8 cellular contexts compared by ENCODE assay signal in the genomic region with DNA sequence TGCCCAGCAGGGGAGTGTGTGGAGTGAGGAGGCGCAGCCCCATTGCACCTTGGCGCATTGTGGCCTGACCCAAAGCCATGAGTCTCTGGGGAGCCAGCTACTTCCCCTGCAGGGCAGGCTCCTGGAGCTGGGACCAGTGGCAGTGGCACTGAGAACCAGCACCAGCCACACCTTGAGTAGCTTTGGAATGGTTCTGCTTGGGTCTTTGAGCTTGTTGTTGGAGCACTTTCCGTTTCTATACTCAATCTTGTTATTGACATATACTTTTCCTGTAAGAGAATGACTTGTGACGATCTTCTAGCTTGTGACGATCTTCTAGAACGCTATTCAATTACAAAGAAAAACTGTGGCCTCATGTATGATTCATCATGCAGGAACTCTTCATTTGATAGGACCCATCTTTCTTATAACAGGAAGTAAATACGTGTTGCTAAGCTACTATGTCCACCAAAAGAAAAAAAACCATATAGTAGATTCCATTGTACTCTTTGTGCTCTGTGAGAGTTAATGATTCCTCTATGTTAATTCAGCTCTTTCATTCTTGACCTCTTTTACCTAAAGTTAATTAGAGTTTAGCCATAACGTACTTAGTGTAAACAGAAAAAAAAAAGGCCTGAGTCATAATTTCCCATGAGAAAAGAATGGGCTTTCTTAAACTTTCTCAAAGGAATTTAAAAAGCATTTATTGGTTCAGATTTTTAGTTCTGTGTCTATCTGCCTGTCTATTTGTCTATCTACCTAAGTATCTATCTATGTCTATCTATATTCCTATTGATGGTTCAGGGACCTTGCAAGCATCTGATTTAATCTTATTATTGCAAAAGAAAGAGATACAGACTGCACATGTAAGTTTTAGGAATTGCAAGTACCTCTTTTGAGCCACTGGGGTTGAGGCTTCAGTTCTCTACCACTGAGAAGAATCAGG.
DNase-seq lines count a peak whose midpoint lies in the region; ATAC-seq, FAIRE-seq and TF ChIP-seq lines count a peak whose summit lies in the region.
"Had no signal": no experiment of that assay in that cellular context is flagged by ENCODE, and none has a peak within 500 bp of the region (broad histone marks: within the 10 kb centered on the region; RNA-seq: fewer than 3 reads in every experiment).

No MANE protein-coding gene starts in this region.

- H3K9ac ChIP-seq in duodenal mucosa (ENCODE audit: low read depth in 1 of 2, low read length in 2 of 2) = peak overlapping the region in 1 of 2 donors; percentile 35

- H3K27ac ChIP-seq in PC-9 (peak overlapping the region; percentile 76), duodenal mucosa (ENCODE audit: low read depth, low read length) (no peak overlapping the region)

- peaks cover 35% of the 10 kb centered on the region for H3K4me1 ChIP-seq in PC-9 (replicated peaks; ENCODE audit: insufficient read depth)
- H3K4me1 ChIP-seq in duodenal mucosa (ENCODE audit: control insufficient read depth in 1 of 2, insufficient read depth in 2 of 2, low read length in 2 of 2) = peaks cover 17 to 34% of the 10 kb centered on the region in 2 donors

- intact Hi-C loops in PC-9 (cut with micrococcal nuclease; ENCODE audit: unreplicated experiment) = loop anchor here (2.0 to 10.0 kb wide), 5 partner anchors 32 to 270 kb away; no protein-coding TSS in a partner anchor

- no peaks in the 10 kb centered on the region for H3K27me3 ChIP-seq in PC-9 (ENCODE audit: insufficient read depth, low read depth)
- H3K27me3 ChIP-seq in duodenal mucosa (ENCODE audit: control insufficient read depth in 1 of 2, insufficient read depth in 2 of 2, low read length in 2 of 2) = no peaks in the 10 kb centered on the region
- H3K27me3 ChIP-seq: heart left ventricle had no signal

- peak; percentile 27 for DNase-seq in H54 (ENCODE audit: insufficient read length, low spot score)
- peak; percentile 40 to 96 for DNase-seq in PC-9
- DNase-seq in retinal pigment epithelial cell (ENCODE audit: low read depth) = peak; percentile 86
- DNase-seq: heart left ventricle had no signal

- H4K20me1 ChIP-seq in PC-9 (ENCODE audit: insufficient read depth) = no peaks in the 10 kb centered on the region

- ATAC-seq in GM18519 (IDR thresholded peaks at IDR 0.05; ENCODE audit: low FRiP score, unreplicated experiment) (no peak), HG03175 (IDR thresholded peaks at IDR 0.05; ENCODE audit: unreplicated experiment) (no peak), HG03457 (IDR thresholded peaks at IDR 0.05; ENCODE audit: unreplicated experiment) (no peak)

- no peaks in the 10 kb centered on the region for H3K79me2 ChIP-seq in PC-9 (ENCODE audit: low read depth)

- no peak for TF ChIP-seq POLR2A in H54 (IDR thresholded peaks at IDR 0.05; ENCODE audit: low read depth, low read length)

- CTCF ChIA-PET in PC-9 (lab: Charles Lee) = interaction anchor here (0.7 kb wide), 1 partner anchor 114 kb away, joined by 3 read pairs; no protein-coding TSS in a partner anchor

- H3K36me3 ChIP-seq in PC-9 (ENCODE audit: low read depth) (no peaks in the 10 kb centered on the region), duodenal mucosa (ENCODE audit: control insufficient read depth in 1 of 2, insufficient read depth in 2 of 2, low read length in 2 of 2) (no peaks in the 10 kb centered on the region)
- H3K36me3 ChIP-seq: heart left ventricle had no signal

- no peak for FAIRE-seq in H54 (lab: Jason Lieb, UNC)

- TF ChIP-seq CTCF in PC-9 (conservative IDR thresholded peaks at IDR 0.05) (no peak), retinal pigment epithelial cell (conservative IDR thresholded peaks at IDR 0.05; ENCODE audit: low read depth, low read length) (no peak)

- H3K4me2 ChIP-seq in PC-9 = peak overlapping the region; percentile 73

- H3F3A ChIP-seq in PC-9 (ENCODE audit: insufficient read depth, low read depth) = peaks cover 15% of the 10 kb centered on the region; the same call in 1 of the 2 replicates

- BruUV-seq in PC-9 (replicated peaks; lab: Mats Ljungman, UMichigan) = TSS peak; percentile 83

- POLR2A ChIA-PET in PC-9 (lab: Charles Lee; ENCODE audit: unreplicated experiment) = interaction anchor here (0.5 to 0.9 kb wide), 8 partner anchors 18 to 663 kb away, joined by 3 to 14 read pairs (median 4); no protein-coding TSS in a partner anchor

- peak overlapping the region; percentile 19; the same call in 1 of the 2 replicates for H3K4me3 ChIP-seq in PC-9
- H3K4me3 ChIP-seq in duodenal mucosa (ENCODE audit: low read depth in 1 of 2, low read length in 2 of 2) = peak overlapping the region; percentile 42 to 48
- H3K4me3 ChIP-seq in retinal pigment epithelial cell (ENCODE audit: low read length) = no peak overlapping the region
- H3K4me3 ChIP-seq: heart left ventricle had no signal

- no peaks in the 10 kb centered on the region for H3K9me2 ChIP-seq in PC-9 (ENCODE audit: insufficient read depth)

- no peaks in the 10 kb centered on the region for H3K9me3 ChIP-seq in PC-9 (ENCODE audit: insufficient read depth, low read depth)
- no peaks in the 10 kb centered on the region for H3K9me3 ChIP-seq in duodenal mucosa (ENCODE audit: control insufficient read depth in 1 of 2, low read length in 2 of 2)
- H3K9me3 ChIP-seq: heart left ventricle had no signal

- no peak overlapping the region for H2AFZ ChIP-seq in PC-9

Comparison
In these comparisons a context has a peak if more than half of its experiments do, and no peak if none do; other contexts are left out.
1. DNase-seq: peak in every context shown above with its lines; median percentile 86 in retinal pigment epithelial cell; 68 in PC-9; 27 in H54.